Comparison of ENCODE assay signal across 22 cellular contexts in genomic region chr10:71270821-71271220, GRCh38. TPM values are rescaled to one million over a fixed set of nuclear protein-coding genes. Genes with fewer than 3 reads are reported as not detected.
A peak's percentile ranks its signal among the peaks of the same experiment; 100 is the strongest.
DNase-seq lines count a peak whose midpoint lies in the region; ATAC-seq, FAIRE-seq and TF ChIP-seq lines count a peak whose summit lies in the region.
"Had no signal": no experiment of that assay in that cellular context is flagged by ENCODE, and none has a peak within 500 bp of the region (broad histone marks: within the 10 kb centered on the region; RNA-seq: fewer than 3 reads in every experiment).

No MANE protein-coding gene starts in this region.

- H3K4me3 Mint-ChIP-seq in GM23338: no peak overlapping the region
- H3K4me3 Mint-ChIP-seq: activated CD8-positive, alpha-beta memory T cell treated with anti-CD3 and anti-CD28 coated beads, Interleukin-2, amount 10 ng/mL, durations not matched to agents 7 days and 5 days; activated T-cell treated with anti-CD3 and anti-CD28 coated beads, Interleukin-2, amount 50 U/mL, for 72 hours; neural crest cell; stimulated activated naive CD8-positive, alpha-beta T cell treated with anti-CD3 and anti-CD28 coated beads, Interleukin-15, Interleukin-2, amounts not matched to agents 100 ng/mL and 50 ng/mL, for 24 hours; T-helper 1 cell treated with Interleukin-12 subunit alpha and Interleukin-12 subunit beta and Interleukin-4 antibody, amounts not matched to agents 30 μg/mL and 1 μg/mL, for 36 hours had no signal

- peak overlapping the region; percentile 18; the same call in 1 of the 2 replicates for H3K27ac ChIP-seq in BLaER1
- no peak overlapping the region for H3K27ac ChIP-seq in GM23338 (ENCODE audit: low read depth)
- no peak overlapping the region for H3K27ac ChIP-seq in K562 (ENCODE audit: extremely low read depth, low read depth, low read length)
- no peak overlapping the region for H3K27ac ChIP-seq in mesendoderm (ENCODE audit: low read depth, low read length)
- H3K27ac ChIP-seq: adrenal gland, brain microvascular endothelial cell, gastrocnemius medialis, parathyroid adenoma, thyroid gland, vagina had no signal

- H4K20me1 ChIP-seq in BLaER1: no peaks in the 10 kb centered on the region
- no peaks in the 10 kb centered on the region; the same call in 1 of the 2 replicates for H4K20me1 ChIP-seq in GM23338 (replicated peaks; ENCODE audit: insufficient read depth)
- H4K20me1 ChIP-seq in K562 (replicated peaks; ENCODE audit: control insufficient read depth, insufficient read depth, low read length): peaks cover 8% of the 10 kb centered on the region; the same call in 1 of the 2 replicates

- TF ChIP-seq CTCF in GM23338 (conservative IDR thresholded peaks at IDR 0.05; ENCODE audit: low read depth in 2 of 2) (no peak), K562 (IDR thresholded peaks at IDR 0.05 in 2 of 3, conservative IDR thresholded peaks at IDR 0.05 in 1 of 3; ENCODE audit: insufficient read depth in 2 of 3, low read depth in 1 of 3, low read length in 3 of 3) (no peak)

- H3K23ac ChIP-seq in mesendoderm (ENCODE audit: low read length): no peak overlapping the region

- POLR2A ChIA-PET in K562 (lab: Yijun Ruan, JAX): interaction anchor here (0.8 to 2.4 kb wide), 4 partner anchors 8 to 712 kb away, joined by 3 to 6 read pairs (median 4); no protein-coding TSS in a partner anchor

- no peaks in the 10 kb centered on the region; the same call in 2 of the 3 replicates for H3K36me3 Mint-ChIP-seq in GM23338 (ENCODE audit: low read depth)
- H3K36me3 Mint-ChIP-seq: activated CD8-positive, alpha-beta memory T cell treated with anti-CD3 and anti-CD28 coated beads, Interleukin-2, amount 10 ng/mL, durations not matched to agents 7 days and 5 days had no signal

- intact Hi-C loops in K562 (cut with micrococcal nuclease): no loop called here
- intact Hi-C loops in sciatic nerve (cut with DNase I): loop anchor here (2.0 kb wide), 1 partner anchor 58 kb away; the partner anchor contains the start of gene UNC5B

- H3K4me3 ChIP-seq in BLaER1 (no peak overlapping the region), GM23338 (peak overlapping the region; percentile 34; the same call in 1 of the 2 replicates), K562 (no peak overlapping the region), mesendoderm (ENCODE audit: low read length) (no peak overlapping the region)
- H3K4me3 ChIP-seq: adrenal gland, dorsolateral prefrontal cortex, gastrocnemius medialis, spleen, thyroid gland, vagina had no signal

- no peaks in the 10 kb centered on the region; the same call in 2 of the 3 replicates for H3K9me3 Mint-ChIP-seq in GM23338
- H3K9me3 Mint-ChIP-seq: activated T-cell treated with anti-CD3 and anti-CD28 coated beads, Interleukin-2, amount 50 U/mL, for 72 hours; neural crest cell; stimulated activated naive CD8-positive, alpha-beta T cell treated with anti-CD3 and anti-CD28 coated beads, Interleukin-15, Interleukin-2, amounts not matched to agents 100 ng/mL and 50 ng/mL, for 24 hours; T-helper 1 cell treated with Interleukin-12 subunit alpha and Interleukin-12 subunit beta and Interleukin-4 antibody, amounts not matched to agents 30 μg/mL and 1 μg/mL, for 36 hours had no signal

- no peak for TF ChIP-seq POLR2A in K562 (conservative IDR thresholded peaks at IDR 0.05)

- DNase-seq in GM23338 (ENCODE audit: low spot score): no peak
- no peak for DNase-seq in K562 (ENCODE audit: extremely low read depth in 1 of 4, low spot score in 3 of 4)
- no peak for DNase-seq in mesendoderm
- DNase-seq in sciatic nerve (ENCODE audit: low spot score): no peak
- no peak for DNase-seq in NCI-H69 (lab: John Stamatoyannopoulos, UW)
- DNase-seq in KBM-7: no peak
- DNase-seq: activated CD4-positive, CD25-positive, alpha-beta regulatory T cell; spleen had no signal

- no peaks in the 10 kb centered on the region for H3K9me2 ChIP-seq in GM23338 (ENCODE audit: insufficient read depth)

- H3K18ac ChIP-seq in mesendoderm (ENCODE audit: low read length): no peak overlapping the region

- H2AFZ ChIP-seq in GM23338 (no peak overlapping the region), K562 (ENCODE audit: low read depth, low read length) (0 out of 2 replicates have a peak overlapping the region, but pooled peaks have one; percentile 11)
- H2AFZ ChIP-seq: parathyroid adenoma had no signal

- H3K79me2 ChIP-seq in GM23338 (replicated peaks; ENCODE audit: insufficient read depth): peaks cover 40% of the 10 kb centered on the region
- H3K79me2 ChIP-seq in K562 (ENCODE audit: control insufficient read depth, insufficient read depth, low read length): no peaks in the 10 kb centered on the region
- peaks cover 3% of the 10 kb centered on the region for H3K79me2 ChIP-seq in mesendoderm (ENCODE audit: control insufficient read depth, insufficient read depth, low read length)
- H3K79me2 ChIP-seq: parathyroid adenoma had no signal

- peaks cover 5% of the 10 kb centered on the region for H3K79me1 ChIP-seq in mesendoderm (ENCODE audit: low read length)

- WGBS in K562 (ENCODE audit: insufficient coverage, low coverage, missing lambda C conversion rate): 58% methylated on average over 3 of the region's 3 CpGs
- no CpG with 5 or more reads among the region's 3 CpGs for WGBS in mesendoderm (ENCODE audit: extremely low coverage, insufficient coverage, low lambda C conversion rate)

- H3K4ac ChIP-seq in mesendoderm (ENCODE audit: low read depth, low read length): no peak overlapping the region

- peaks cover 20% of the 10 kb centered on the region for H3K27me3 Mint-ChIP-seq in GM23338 (ENCODE audit: insufficient read depth, low read depth, poor library complexity)
- H3K27me3 Mint-ChIP-seq: activated CD8-positive, alpha-beta memory T cell treated with anti-CD3 and anti-CD28 coated beads, Interleukin-2, amount 10 ng/mL, durations not matched to agents 7 days and 5 days; stimulated activated naive CD8-positive, alpha-beta T cell treated with anti-CD3 and anti-CD28 coated beads, Interleukin-15, Interleukin-2, amounts not matched to agents 100 ng/mL and 50 ng/mL, for 24 hours had no signal

- no peaks in the 10 kb centered on the region for H3K9me1 ChIP-seq in K562 (ENCODE audit: control insufficient read depth, insufficient read depth, low read length)

- no peak for FAIRE-seq in K562 (lab: Jason Lieb, UNC)
- FAIRE-seq: G401.6 had no signal

- no peak for TF ChIP-seq EP300 in K562 (IDR thresholded peaks at IDR 0.05; ENCODE audit: low read length)

- H3K4me1 ChIP-seq in BLaER1 (peaks cover 66% of the 10 kb centered on the region), GM23338 (ENCODE audit: insufficient read depth) (peaks cover 40% of the 10 kb centered on the region), K562 (replicated peaks in 1 of 2; ENCODE audit: control insufficient read depth in 2 of 2, insufficient read depth in 2 of 2, low read length in 2 of 2) (peaks cover 26 to 30% of the 10 kb centered on the region in 2 experiments), mesendoderm (ENCODE audit: control insufficient read depth, low read depth, low read length) (peaks cover 12% of the 10 kb centered on the region)
- H3K4me1 ChIP-seq: parathyroid adenoma had no signal

- no peak overlapping the region for H2BK120ac ChIP-seq in mesendoderm (ENCODE audit: low read depth, low read length)

- H3K36me3 ChIP-seq in BLaER1 (no peaks in the 10 kb centered on the region), GM23338 (ENCODE audit: insufficient read depth) (no peaks in the 10 kb centered on the region), K562 (ENCODE audit: control insufficient read depth, insufficient read depth, low read length) (no peaks in the 10 kb centered on the region), mesendoderm (ENCODE audit: control insufficient read depth, insufficient read depth, low read length) (no peaks in the 10 kb centered on the region)
- H3K36me3 ChIP-seq: adrenal gland, brain microvascular endothelial cell, gastrocnemius medialis, spleen, thyroid gland, vagina had no signal

- H3F3A ChIP-seq in GM23338 (replicated peaks; ENCODE audit: low read depth): peaks cover 7% of the 10 kb centered on the region

- no peak overlapping the region for H2BK15ac ChIP-seq in mesendoderm (replicated peaks; ENCODE audit: low read depth)

- H3K9me3 ChIP-seq in BLaER1 (no peaks in the 10 kb centered on the region), K562 (replicated peaks; ENCODE audit: control insufficient read depth, insufficient read depth, low read depth, low read length) (no peaks in the 10 kb centered on the region)
- H3K9me3 ChIP-seq: adrenal gland, gastrocnemius medialis, spleen, thyroid gland, vagina had no signal

- H4K5ac ChIP-seq in mesendoderm (ENCODE audit: low read length): no peak overlapping the region

- peaks cover 75% of the 10 kb centered on the region for H3K4me1 Mint-ChIP-seq in GM23338

- in situ Hi-C loops in K562 (cut with MboI): no loop called here
- in situ Hi-C loops in KBM-7 (cut with MboI; ENCODE audit: low pct_unique_long_range_greater_than_20kb, low sequenced_read_pairs): no loop called here

- no peak overlapping the region for H4K8ac ChIP-seq in mesendoderm (ENCODE audit: low read depth, low read length)

- peak overlapping the region; percentile 30; the same call in 1 of the 2 replicates for H3K4me2 ChIP-seq in BLaER1
- peak overlapping the region; percentile 64; the same call in 1 of the 2 replicates for H3K4me2 ChIP-seq in GM23338
- peak overlapping the region; percentile 43; the same call in 1 of the 2 replicates for H3K4me2 ChIP-seq in K562 (ENCODE audit: insufficient read depth, low read length)
- no peak overlapping the region for H3K4me2 ChIP-seq in mesendoderm (ENCODE audit: low read length)

- CTCF ChIA-PET in K562 (lab: Yijun Ruan, JAX; ENCODE audit: low intra/inter-chr PET ratio): interaction anchor here (0.9 to 1.7 kb wide), 2 partner anchors 15 to 59 kb away, joined by 4 read pairs; partner anchors contain the start of gene UNC5B

- no peak overlapping the region for H2BK5ac ChIP-seq in mesendoderm (ENCODE audit: low read length)

- no TSS peak for BruUV-seq in K562 (replicated peaks; lab: Mats Ljungman, UMichigan)

- H3K9ac ChIP-seq in BLaER1 (no peak overlapping the region), K562 (ENCODE audit: insufficient read depth in 1 of 2, low read depth in 2 of 2, low read length in 2 of 2) (peak overlapping the region in 1 of 2 experiments; percentile 73; a peak in 1 of 4 replicates), mesendoderm (ENCODE audit: low read length) (no peak overlapping the region)
- H3K9ac ChIP-seq: parathyroid adenoma had no signal

- H3K56ac ChIP-seq in mesendoderm (ENCODE audit: low read length): peak overlapping the region; percentile 71

- H3K27ac Mint-ChIP-seq in GM23338: peak overlapping the region; percentile 93
- H3K27ac Mint-ChIP-seq: activated CD8-positive, alpha-beta memory T cell treated with anti-CD3 and anti-CD28 coated beads, Interleukin-2, amount 10 ng/mL, durations not matched to agents 7 days and 5 days; activated T-cell treated with anti-CD3 and anti-CD28 coated beads, Interleukin-2, amount 50 U/mL, for 72 hours; stimulated activated naive CD8-positive, alpha-beta T cell treated with anti-CD3 and anti-CD28 coated beads, Interleukin-15, Interleukin-2, amounts not matched to agents 100 ng/mL and 50 ng/mL, for 24 hours; T-helper 1 cell treated with Interleukin-12 subunit alpha and Interleukin-12 subunit beta and Interleukin-4 antibody, amounts not matched to agents 30 μg/mL and 1 μg/mL, for 36 hours had no signal

- H3K27me3 ChIP-seq in BLaER1: no peaks in the 10 kb centered on the region
- H3K27me3 ChIP-seq in GM23338 (ENCODE audit: insufficient read depth): no peaks in the 10 kb centered on the region
- H3K27me3 ChIP-seq in K562 (ENCODE audit: control insufficient read depth in 2 of 2, insufficient read depth in 2 of 2, low read length in 2 of 2): no peaks in the 10 kb centered on the region; a peak in 2 of 5 replicates
- H3K27me3 ChIP-seq in mesendoderm (ENCODE audit: insufficient read depth, low read length, poor library complexity): no peaks in the 10 kb centered on the region
- H3K27me3 ChIP-seq: adrenal gland, brain microvascular endothelial cell, dorsolateral prefrontal cortex, gastrocnemius medialis, thyroid gland, vagina had no signal

- ATAC-seq in GM23338 (no peak), K562 (no peak), sciatic nerve (no peak)

- TF ChIP-seq RAD21 in K562 (CRISPR knock-in tag; conservative IDR thresholded peaks at IDR 0.05 in 1 of 2, IDR thresholded peaks at IDR 0.05 in 1 of 2): no peak

- H2AK5ac ChIP-seq in mesendoderm (ENCODE audit: low read length): no peak overlapping the region

RNA-seq across cellular contexts. Expression of gene SLC29A3, which starts 48.2 kb away (rescaled TPM):
- total RNA-seq in GM23338 (2014; rRNA removed; shearing (Covaris generic)): 8.3 and 10.3 TPM in 2 replicates
- 11.3 and 12.3 TPM in 2 replicates for polyA plus RNA-seq in GM23338 (2016; fragmentation: Nextera tagmentation; extraction: Ambion mirVana)
- 5.7 and 14.0 TPM in 2 replicates for total RNA-seq in K562 (2011; cell fraction: chromatin; rRNA removed; ENCODE audit: low replicate concordance)
- 13.4 and 15.0 TPM in 2 replicates for total RNA-seq in K562 (2011; cell fraction: nucleolus; rRNA removed)
- total RNA-seq in K562 (2011; cell fraction: nucleoplasm; rRNA removed): 11.0 and 15.7 TPM in 2 replicates
- total RNA-seq in K562 (2014; rRNA removed): 2.1 and 4.5 TPM in 2 replicates
- 2.8 TPM in 2 replicates for total RNA-seq in K562 (2014; rRNA removed; fragmentation: Illumina TruSeq; extraction: Trizol)
- 3.2 and 3.6 TPM in 2 replicates for total RNA-seq in K562 (2015; rRNA removed; fragmentation: Illumina TruSeq; extraction: Trizol)
- total RNA-seq in K562 (2021): 8.2 and 8.5 TPM in 2 replicates
- 4.1 and 7.1 TPM in 2 replicates for polyA plus RNA-seq in K562 (2011; rRNA removed)
- polyA plus RNA-seq in K562 (2011; cell fraction: cytosol; rRNA removed): 7.9 and 15.0 TPM in 2 replicates
- polyA plus RNA-seq in K562 (2011; cell fraction: nucleus; rRNA removed): 5.0 and 7.3 TPM in 2 replicates
- polyA plus RNA-seq in K562 (2012): 8.2 and 10.4 TPM in 2 replicates
- polyA plus RNA-seq in K562 (2014; fragmentation: Illumina TruSeq; extraction: Trizol): 10.5 and 10.7 TPM in 2 replicates
- 10 to 100 TPM in 1 of 2 experiments, 1 to 10 TPM in 1; 6.3 to 10.3 TPM for polyA plus RNA-seq in K562 (2014; fragmentation: Nextera tagmentation; extraction: Ambion mirVana)
- polyA plus RNA-seq in K562 (2014; rRNA removed): 4.5 and 4.6 TPM in 2 replicates
- 5.9 and 6.1 TPM in 2 replicates for polyA minus RNA-seq in K562 (2011; rRNA and poly(A)+ RNA removed)
- 6.7 and 9.5 TPM in 2 replicates for polyA minus RNA-seq in K562 (2011; cell fraction: cytosol; rRNA and poly(A)+ RNA removed)
- polyA minus RNA-seq in K562 (2011; cell fraction: nucleus; rRNA and poly(A)+ RNA removed): 5.0 and 5.7 TPM in 2 replicates
- 9.4 TPM for polyA plus RNA-seq in mesendoderm (2013, experiment 1 of 2)
- 8.8 TPM for polyA plus RNA-seq in mesendoderm (2013, experiment 2 of 2)
- total RNA-seq in sciatic nerve: 8.7 TPM

RNA-seq across cellular contexts. Expression of gene UNC5B, which starts 58.5 kb away (rescaled TPM):
- 25.2 and 31.2 TPM in 2 replicates for total RNA-seq in GM23338 (2014; rRNA removed; shearing (Covaris generic))
- polyA plus RNA-seq in GM23338 (2016; fragmentation: Nextera tagmentation; extraction: Ambion mirVana): 8.0 and 8.7 TPM in 2 replicates
- total RNA-seq in K562 (2011; cell fraction: chromatin; rRNA removed; ENCODE audit: low replicate concordance): 1.5 and 4.5 TPM in 2 replicates
- total RNA-seq in K562 (2011; cell fraction: nucleolus; rRNA removed): 3.7 and 5.2 TPM in 2 replicates
- total RNA-seq in K562 (2011; cell fraction: nucleoplasm; rRNA removed): 3.3 and 3.7 TPM in 2 replicates
- 5.0 and 6.5 TPM in 2 replicates for total RNA-seq in K562 (2014; rRNA removed)
- 1.7 and 2.1 TPM in 2 replicates for total RNA-seq in K562 (2014; rRNA removed; fragmentation: Illumina TruSeq; extraction: Trizol)
- 2.0 and 2.5 TPM in 2 replicates for total RNA-seq in K562 (2015; rRNA removed; fragmentation: Illumina TruSeq; extraction: Trizol)
- 7.6 and 8.4 TPM in 2 replicates for total RNA-seq in K562 (2021)
- 1.1 and 1.9 TPM in 2 replicates for polyA plus RNA-seq in K562 (2011; rRNA removed)
- polyA plus RNA-seq in K562 (2011; cell fraction: cytosol; rRNA removed): 1.7 and 2.5 TPM in 2 replicates
- polyA plus RNA-seq in K562 (2011; cell fraction: nucleus; rRNA removed): 4.6 and 5.8 TPM in 2 replicates
- 7.0 and 71.7 TPM in 2 replicates for polyA plus RNA-seq in K562 (2012)
- polyA plus RNA-seq in K562 (2014; fragmentation: Illumina TruSeq; extraction: Trizol): 5.4 and 7.2 TPM in 2 replicates
- under 1 TPM; 0.10 to 0.11 TPM for polyA plus RNA-seq in K562 (2014; fragmentation: Nextera tagmentation; extraction: Ambion mirVana)
- polyA plus RNA-seq in K562 (2014; rRNA removed): 5.7 TPM in 2 replicates
- polyA minus RNA-seq in K562 (2011; rRNA and poly(A)+ RNA removed): 0.57 and 0.95 TPM in 2 replicates
- polyA minus RNA-seq in K562 (2011; cell fraction: cytosol; rRNA and poly(A)+ RNA removed): 1.2 and 1.5 TPM in 2 replicates
- polyA minus RNA-seq in K562 (2011; cell fraction: nucleus; rRNA and poly(A)+ RNA removed): 1.1 and 1.3 TPM in 2 replicates
- polyA plus RNA-seq in mesendoderm (2013, experiment 1 of 2): 8.2 TPM
- polyA plus RNA-seq in mesendoderm (2013, experiment 2 of 2): 8.1 TPM
- total RNA-seq in sciatic nerve: 4.1 TPM
